8 cellular contexts compared by ENCODE assay signal in the genomic region with DNA sequence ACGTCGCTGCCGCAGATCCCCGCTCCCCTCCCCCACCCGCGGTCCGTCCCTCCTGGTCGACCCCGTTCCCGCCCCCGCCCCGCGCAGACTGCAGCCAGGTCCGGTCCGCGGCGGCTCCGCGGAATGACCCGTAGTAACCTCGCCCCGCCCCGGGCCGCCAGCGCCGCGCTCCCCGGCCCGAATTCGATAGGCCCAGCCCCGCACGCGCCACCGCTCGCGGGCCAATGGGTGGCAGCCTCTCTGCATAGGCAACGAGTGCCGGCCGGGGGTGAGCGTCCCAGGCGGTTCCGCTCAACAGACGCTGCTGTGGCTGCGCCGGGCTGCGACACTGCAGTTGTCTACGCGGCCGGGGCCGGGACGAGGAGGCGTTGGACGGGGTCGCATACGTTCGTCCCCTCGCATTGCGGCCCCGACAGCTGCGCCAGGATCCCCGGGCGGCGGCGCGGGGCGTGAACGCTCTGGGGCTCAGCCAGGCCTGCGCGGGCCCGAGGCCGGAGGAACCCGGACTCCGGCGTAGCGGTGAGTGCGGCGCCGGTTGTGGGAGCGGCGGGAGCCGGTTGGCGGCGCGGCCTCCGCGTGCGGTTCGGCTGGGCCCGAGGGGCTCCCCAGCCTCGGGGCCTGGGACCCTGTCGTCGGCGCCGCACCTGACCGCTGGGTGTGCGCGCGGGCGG. TPM values are rescaled to one million over a fixed set of nuclear protein-coding genes. Genes with fewer than 3 reads are reported as not detected.
DNase-seq lines count a peak whose midpoint lies in the region; ATAC-seq and TF ChIP-seq lines count a peak whose summit lies in the region.

A gene (plus strand): TSS at position 297 of the 671 bp plus-strand sequence. CDS start 47,737 bp downstream, outside the sequence.

- H3K4me3 ChIP-seq in heart right ventricle (peak within 1 kb of the TSS; percentile 76 to 100 (median 90)), upper lobe of left lung (peak within 1 kb of the TSS; percentile 66 to 97 (median 86))

- TF ChIP-seq EP300 in upper lobe of left lung (IDR thresholded peaks at IDR 0.05) = peak in 1 of 4 donors; percentile 87

- WGBS in heart right ventricle, 2 donors = 0% methylated on average over 88 to 99 of the region's 99 CpGs
- 0% methylated on average over 8 to 15 of the region's 99 CpGs for WGBS in upper lobe of left lung, 2 donors

- TF ChIP-seq POLR2A in upper lobe of left lung (IDR thresholded peaks at IDR 0.05) = peak; percentile 89 to 100 (median 99)

- intact Hi-C loops in T-helper 1 cell treated with Interleukin-12 subunit alpha and Interleukin-12 subunit beta and Interleukin-4 antibody, amounts not matched to agents 30 ng/mL and 1 ng/mL, for 36 hours (cut with micrococcal nuclease) = loop anchor here (1.0 to 10.0 kb wide), 13 partner anchors 42 to 1726 kb away; a partner anchor contains a TSS
- intact Hi-C loops in heart right ventricle (cut with DNase I) = loop anchor here (2.0 to 5.0 kb wide), 9 partner anchors 41 to 154 kb away; no protein-coding TSS in a partner anchor
- intact Hi-C loops in posterior vena cava (cut with DNase I) = no loop called here

- H3K27me3 ChIP-seq in heart right ventricle (no peaks in the 10 kb centered on the region), upper lobe of left lung (no peaks in the 10 kb centered on the region)

- DNase-seq in GM13976 (ENCODE audit: low spot score) = peak; percentile 97
- DNase-seq in NCI-H146 (lab: John Stamatoyannopoulos, UW) = peak; percentile 93
- peak; percentile 88 for DNase-seq in amniotic epithelial cell (ENCODE audit: low read depth)
- DNase-seq in heart right ventricle = peak; percentile 97 to 98
- peak; percentile 99 for DNase-seq in posterior vena cava (ENCODE audit: low spot score)
- DNase-seq in upper lobe of left lung = peak; percentile 98 to 99

- in situ Hi-C loops in GM13976 (cut with MboI; ENCODE audit: low sequenced_read_pairs, unreplicated experiment) = no loop called here

- H3K27ac ChIP-seq in heart right ventricle (peak within 1 kb of the TSS; percentile 95 to 99 (median 98)), upper lobe of left lung (peak within 1 kb of the TSS; percentile 93 to 99 (median 96))

- ATAC-seq in HG02840 (IDR thresholded peaks at IDR 0.05; ENCODE audit: low FRiP score, unreplicated experiment) = peak; percentile 99
- ATAC-seq in heart right ventricle = peak; percentile 96 to 99 (median 97)
- ATAC-seq in upper lobe of left lung (ENCODE audit: low FRiP score in 2 of 2) = peak; percentile 99

- H3K36me3 ChIP-seq in heart right ventricle (no peaks in the 10 kb centered on the region), upper lobe of left lung (no peaks in the 10 kb centered on the region)

- peaks cover 16 to 57% (median 54%) of the 10 kb centered on the region in 9 donors for H3K4me1 ChIP-seq in heart right ventricle
- peaks cover 48 to 52% (median 49%) of the 10 kb centered on the region in 4 donors for H3K4me1 ChIP-seq in upper lobe of left lung

- TF ChIP-seq CTCF in GM13976 (IDR thresholded peaks at IDR 0.05; ENCODE audit: borderline replicate concordance, control extremely low read depth, extremely low read depth, insufficient read depth, missing control alignments) (no peak), heart right ventricle (IDR thresholded peaks at IDR 0.05) (peak in 4 of 9 donors; percentile 8 to 32 (median 18)), upper lobe of left lung (IDR thresholded peaks at IDR 0.05) (peak in 4 of 6 experiments; percentile 39 to 66 (median 54))

- H3K9me3 ChIP-seq in heart right ventricle (peaks cover 0 to 5% (median 0%) of the 10 kb centered on the region in 11 donors), upper lobe of left lung (no peaks in the 10 kb centered on the region)

RNA-seq across cellular contexts. Expression of the gene that starts here (rescaled TPM):
- 47.9 and 54.6 TPM in 2 replicates for total RNA-seq in T-helper 1 cell treated with Interleukin-12 subunit alpha and Interleukin-12 subunit beta and Interleukin-4 antibody, amounts not matched to agents 30 ng/mL and 1 ng/mL, for 36 hours
- total RNA-seq in heart right ventricle = 10 to 100 TPM; 37.9 to 67.2 (median 54.8) TPM
- 10 to 100 TPM; 12.7 to 20.3 TPM for polyA plus RNA-seq in heart right ventricle
- 10 to 100 TPM; 52.2 to 54.6 TPM for total RNA-seq in posterior vena cava
- 10 to 100 TPM; 35.6 to 86.0 (median 69.9) TPM for total RNA-seq in upper lobe of left lung

Comparison
In these comparisons a context has a peak if more than half of its experiments do, and no peak if none do; other contexts are left out.
1. Peak in every context shown above with its lines: DNase-seq, ATAC-seq, H3K4me3 ChIP-seq and H3K27ac ChIP-seq.
2. intact Hi-C loops: an anchor here in T-helper 1 cell treated with Interleukin-12 subunit alpha and Interleukin-12 subunit beta and Interleukin-4 antibody, amounts not matched to agents 30 ng/mL and 1 ng/mL, for 36 hours (1.0 to 10.0 kb wide) and heart right ventricle (2.0 to 5.0 kb wide); none called in posterior vena cava.